ENCODE assay signal across 8 cellular contexts in genomic region chr17:44899074-44899782, GRCh38. TPM values are rescaled to one million over a fixed set of nuclear protein-coding genes. Genes with fewer than 3 reads are reported as not detected.
DNase-seq lines count a peak whose midpoint lies in the region; ATAC-seq and TF ChIP-seq lines count a peak whose summit lies in the region.

EFTUD2 (minus strand) TSS chr17:44899445; CDS start chr17:44894521, 4,924 bp downstream.

- DNase-seq in AG04450 (ENCODE audit: low read depth, low spot score) (peak; percentile 74), NCI-H510A treated with DMSO at 0.1 percent for 48 hours (lab: John Stamatoyannopoulos, UW) (peak; percentile 90), chondrocyte (ENCODE audit: low spot score) (peak; percentile 94), kidney epithelial cell (ENCODE audit: low read depth) (peak; percentile 53)
- DNase-seq in activated CD4-positive, alpha-beta T cell treated with anti-CD3 and anti-CD28 coated beads for 24 hours (ENCODE audit: low read depth in 2 of 2), result peak; percentile 86 to 88
- peak; percentile 83 to 85 for DNase-seq in stimulated activated CD4-positive, alpha-beta T cell treated with anti-CD3 and anti-CD28 coated beads, Interleukin-15, amount 100 ng/mL, for 48 hours (ENCODE audit: low read depth in 2 of 2)

- H3K4me3 ChIP-seq in AG04450 (ENCODE audit: low read depth, low read length), result peak within 1 kb of the TSS; percentile 98
- H3K4me3 ChIP-seq in kidney epithelial cell (ENCODE audit: low read depth, low read length), result peak within 1 kb of the TSS; percentile 98

- CTCF ChIA-PET in AG04450 (lab: Charles Lee), result interaction anchor here (1.0 to 8.0 kb wide), 6 partner anchors 11 to 236 kb away, joined by 3 to 50 read pairs (median 10); partner anchors contain the start of gene ACBD4

- no peaks in the 10 kb centered on the region for H3K9me3 Mint-ChIP-seq in chondrocyte (ENCODE audit: low read depth)

- H3K27me3 ChIP-seq in AG04450 (ENCODE audit: control insufficient read depth, insufficient read depth, low read length) (no peaks in the 10 kb centered on the region), kidney epithelial cell (ENCODE audit: control insufficient read depth, insufficient read depth, low read length) (no peaks in the 10 kb centered on the region)

- H3K36me3 ChIP-seq in kidney epithelial cell (ENCODE audit: control insufficient read depth, insufficient read depth, low read length), result no peaks in the 10 kb centered on the region

- ATAC-seq in GM19043 (IDR thresholded peaks at IDR 0.05; ENCODE audit: low read depth, unreplicated experiment), result peak; percentile 73
- ATAC-seq in HG03378 (IDR thresholded peaks at IDR 0.05; ENCODE audit: unreplicated experiment), result peak; percentile 55

- peaks cover 3% of the 10 kb centered on the region; the same call in 1 of the 2 replicates for H3K9me3 ChIP-seq in AG04450 (ENCODE audit: control insufficient read depth, insufficient read depth, low read length)

- TF ChIP-seq CTCF in AG04450 (IDR thresholded peaks at IDR 0.05; ENCODE audit: low read depth, low read length) (no peak), chondrocyte (IDR thresholded peaks at IDR 0.05) (peak; percentile 10), kidney epithelial cell (IDR thresholded peaks at IDR 0.05; ENCODE audit: insufficient read depth, low read length, poor library complexity, severe bottlenecking) (no peak)

- POLR2A ChIA-PET in AG04450 (lab: Yijun Ruan, JAX), result interaction anchor here (0.6 to 1.7 kb wide), 4 partner anchors 11 to 249 kb away, joined by 3 to 9 read pairs (median 4); partner anchors contain the start of genes HEXIM1 and NMT1

- peaks cover 37% of the 10 kb centered on the region for H3K4me1 Mint-ChIP-seq in chondrocyte (ENCODE audit: low read depth)

- H3K4me3 Mint-ChIP-seq in chondrocyte (ENCODE audit: unreplicated experiment), result peak within 1 kb of the TSS; percentile 81

- H3K27ac ChIP-seq in AG04450 (ENCODE audit: low read depth, low read length), result peak within 1 kb of the TSS; percentile 94

- H3K27me3 Mint-ChIP-seq in chondrocyte (ENCODE audit: low read depth), result no peaks in the 10 kb centered on the region

- H3K36me3 Mint-ChIP-seq in chondrocyte (ENCODE audit: low read depth), result peaks cover 4% of the 10 kb centered on the region

- peak within 1 kb of the TSS; percentile 99 for H3K27ac Mint-ChIP-seq in chondrocyte (ENCODE audit: unreplicated experiment)

RNA-seq across cellular contexts. Expression of gene EFTUD2, which starts in this region (rescaled TPM):
- polyA plus RNA-seq in AG04450 (2011; rRNA removed), result 123 and 147 TPM in 2 replicates
- polyA minus RNA-seq in AG04450 (2011; rRNA and poly(A)+ RNA removed), result 175 and 196 TPM in 2 replicates
- total RNA-seq in chondrocyte (71.9 to 99.2 TPM (median 75.9 TPM) in 3 replicates), kidney epithelial cell (98.4 and 103 TPM in 2 replicates)

Comparison
In these comparisons a context has a peak if more than half of its experiments do, and no peak if none do; other contexts are left out.
1. Peak in every context shown above with its lines: DNase-seq, ATAC-seq, H3K4me3 ChIP-seq and H3K27ac ChIP-seq.